ENCODE assay signal across 8 cellular contexts in the genomic region with DNA sequence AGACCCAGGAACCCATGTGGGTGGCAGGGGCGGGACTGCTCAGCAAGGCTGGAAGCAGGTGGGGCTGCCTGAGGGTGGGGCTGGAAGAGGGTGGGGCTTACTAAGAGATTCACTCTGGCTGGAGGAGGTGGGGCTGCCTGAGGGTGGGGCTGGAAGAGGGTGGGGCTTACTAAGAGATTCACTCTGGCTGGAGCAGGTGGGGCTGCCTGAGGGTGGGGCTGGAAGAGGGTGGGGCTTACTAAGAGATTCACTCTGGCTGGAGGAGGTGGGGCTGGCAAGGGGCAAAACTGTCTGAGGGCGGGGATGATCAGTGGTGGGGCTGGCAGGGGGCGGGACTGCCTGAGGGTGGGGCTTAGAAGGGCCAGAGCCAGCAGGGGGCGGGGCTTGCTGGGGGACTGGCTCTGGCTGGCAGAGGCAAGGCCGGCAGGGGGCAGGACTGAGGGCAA.
A peak's percentile ranks its signal among the peaks of the same experiment; 100 is the strongest.
DNase-seq lines count a peak whose midpoint lies in the region; ATAC-seq and TF ChIP-seq lines count a peak whose summit lies in the region.
"Not testable (repeated sequence)": the region's sequence is repeated elsewhere in the genome, so short reads cannot be mapped to it uniquely, and the experiment has no call there.

No MANE protein-coding gene starts in this region.

- H3K9me2 ChIP-seq in PC-9 (ENCODE audit: insufficient read depth), result not testable (repeated sequence)

- not testable (repeated sequence) for H3K4me1 ChIP-seq in DND-41 (ENCODE audit: insufficient read depth, low read length); PC-9 (replicated peaks; ENCODE audit: insufficient read depth); right cardiac atrium (ENCODE audit: control insufficient read depth, insufficient read depth, low read length); transverse colon

- H3K9me3 Mint-ChIP-seq in activated CD4-positive, alpha-beta T cell treated with anti-CD3 and anti-CD28 coated beads, Interleukin-2, amount 10 ng/mL, durations not matched to agents 24 days and 14 days; activated naive CD4-positive, alpha-beta T cell treated with anti-CD3 and anti-CD28 coated beads for 36 hours; nephron progenitor cell: not testable (repeated sequence)

- H3K79me2 ChIP-seq in DND-41 (ENCODE audit: insufficient read depth, low read length); PC-9 (ENCODE audit: low read depth): not testable (repeated sequence)

- intact Hi-C loops in PC-9 (cut with micrococcal nuclease; ENCODE audit: unreplicated experiment); activated CD4-positive, alpha-beta T cell treated with anti-CD3 and anti-CD28 coated beads, Interleukin-2, amount 10 ng/mL, durations not matched to agents 24 days and 14 days (cut with micrococcal nuclease); activated naive CD4-positive, alpha-beta T cell treated with anti-CD3 and anti-CD28 coated beads for 36 hours (cut with micrococcal nuclease); right cardiac atrium (cut with DNase I); transverse colon (cut with DNase I; ENCODE audit: low total_unique reads): not testable (repeated sequence)

- not testable (repeated sequence) for TF ChIP-seq POLR2A in transverse colon (IDR thresholded peaks at IDR 0.05)

- not testable (repeated sequence) for H3K27ac ChIP-seq in DND-41 (ENCODE audit: low read length); PC-9; right cardiac atrium (ENCODE audit: low read length); transverse colon

- H3K36me3 Mint-ChIP-seq in activated CD4-positive, alpha-beta T cell treated with anti-CD3 and anti-CD28 coated beads, Interleukin-2, amount 10 ng/mL, durations not matched to agents 24 days and 14 days (ENCODE audit: low read depth); activated naive CD4-positive, alpha-beta T cell treated with anti-CD3 and anti-CD28 coated beads for 36 hours (ENCODE audit: low read depth); nephron progenitor cell (ENCODE audit: low read depth): not testable (repeated sequence)

- TF ChIP-seq EP300 in transverse colon (IDR thresholded peaks at IDR 0.05; ENCODE audit: low read depth), result not testable (repeated sequence)

- H4K20me1 ChIP-seq in DND-41 (ENCODE audit: insufficient read depth, low read length); PC-9 (ENCODE audit: insufficient read depth): not testable (repeated sequence)

- POLR2A ChIA-PET in PC-9 (lab: Charles Lee; ENCODE audit: unreplicated experiment), result not testable (repeated sequence)

- H3K4me3 ChIP-seq in DND-41 (ENCODE audit: low read depth in 1 of 2, low read length in 2 of 2); MG63; PC-9; right cardiac atrium (ENCODE audit: low read length); transverse colon: not testable (repeated sequence)

- not testable (repeated sequence) for H3K4me3 Mint-ChIP-seq in activated CD4-positive, alpha-beta T cell treated with anti-CD3 and anti-CD28 coated beads, Interleukin-2, amount 10 ng/mL, durations not matched to agents 24 days and 14 days; activated naive CD4-positive, alpha-beta T cell treated with anti-CD3 and anti-CD28 coated beads for 36 hours; nephron progenitor cell

- 46% methylated on average over 4 of the region's 5 CpGs for WGBS in right cardiac atrium
- WGBS in transverse colon (ENCODE audit: low coverage in 1 of 2), 2 donors, result no CpG with 5 or more reads among the region's 5 CpGs

- not testable (repeated sequence) for H3K4me2 ChIP-seq in DND-41 (ENCODE audit: insufficient read depth, low read length); PC-9

- H3F3A ChIP-seq in PC-9 (ENCODE audit: insufficient read depth, low read depth), result not testable (repeated sequence)

- H3K36me3 ChIP-seq in DND-41 (ENCODE audit: insufficient read depth, low read length); MG63; PC-9 (ENCODE audit: low read depth); transverse colon: not testable (repeated sequence)

- not testable (repeated sequence) for H3K4me1 Mint-ChIP-seq in activated CD4-positive, alpha-beta T cell treated with anti-CD3 and anti-CD28 coated beads, Interleukin-2, amount 10 ng/mL, durations not matched to agents 24 days and 14 days; activated naive CD4-positive, alpha-beta T cell treated with anti-CD3 and anti-CD28 coated beads for 36 hours (ENCODE audit: low read depth)
- peaks cover 17% of the 10 kb centered on the region for H3K4me1 Mint-ChIP-seq in nephron progenitor cell

- ATAC-seq in DND-41 (ENCODE audit: insufficient read depth, low read depth) (peak; percentile 85), right cardiac atrium (peak; percentile 51 to 66)

- H3K9me3 ChIP-seq in DND-41 (ENCODE audit: insufficient read depth, low read length, severe bottlenecking); MG63; PC-9 (ENCODE audit: insufficient read depth, low read depth); right cardiac atrium (ENCODE audit: control insufficient read depth, low read length); transverse colon: not testable (repeated sequence)

- DNase-seq in DND-41 (peak; percentile 78), MG63 (peak; percentile 55), PC-9 (peak; percentile 51 to 66), right cardiac atrium (peak in 1 of 3 donors; percentile 18), nephron progenitor cell (peak; percentile 28), transverse colon (peak; percentile 22)
- peak; percentile 60 for DNase-seq in activated CD4-positive, alpha-beta T cell treated with anti-CD3 and anti-CD28 coated beads, Interleukin-2, amount 10 ng/mL, durations not matched to agents 24 days and 14 days
- peak; percentile 25 for DNase-seq in activated naive CD4-positive, alpha-beta T cell treated with anti-CD3 and anti-CD28 coated beads for 36 hours

- H3K27ac Mint-ChIP-seq in activated CD4-positive, alpha-beta T cell treated with anti-CD3 and anti-CD28 coated beads, Interleukin-2, amount 10 ng/mL, durations not matched to agents 24 days and 14 days; activated naive CD4-positive, alpha-beta T cell treated with anti-CD3 and anti-CD28 coated beads for 36 hours; nephron progenitor cell: not testable (repeated sequence)

- BruUV-seq in PC-9 (replicated peaks; lab: Mats Ljungman, UMichigan), result not testable (repeated sequence)

- TF ChIP-seq CTCF in DND-41 (IDR thresholded peaks at IDR 0.05; ENCODE audit: borderline replicate concordance, extremely low read depth, low read length, poor library complexity, severe bottlenecking); PC-9 (conservative IDR thresholded peaks at IDR 0.05); nephron progenitor cell (IDR thresholded peaks at IDR 0.05); transverse colon (IDR thresholded peaks at IDR 0.05): not testable (repeated sequence)

- H3K9ac ChIP-seq in DND-41 (ENCODE audit: low read depth, low read length), result not testable (repeated sequence)

- not testable (repeated sequence) for H2AFZ ChIP-seq in DND-41 (ENCODE audit: low read depth, low read length); PC-9

- not testable (repeated sequence) for H3K27me3 ChIP-seq in DND-41 (ENCODE audit: insufficient read depth, low read length, poor library complexity); MG63; PC-9 (ENCODE audit: insufficient read depth, low read depth); right cardiac atrium (ENCODE audit: control insufficient read depth, insufficient read depth); transverse colon

- H3K27me3 Mint-ChIP-seq in activated CD4-positive, alpha-beta T cell treated with anti-CD3 and anti-CD28 coated beads, Interleukin-2, amount 10 ng/mL, durations not matched to agents 24 days and 14 days, result peaks cover 11% of the 10 kb centered on the region
- not testable (repeated sequence) for H3K27me3 Mint-ChIP-seq in activated naive CD4-positive, alpha-beta T cell treated with anti-CD3 and anti-CD28 coated beads for 36 hours (ENCODE audit: low read depth)
- peaks cover 13% of the 10 kb centered on the region for H3K27me3 Mint-ChIP-seq in nephron progenitor cell (ENCODE audit: low read depth, poor library complexity)

- CTCF ChIA-PET in PC-9 (lab: Charles Lee); activated naive CD4-positive, alpha-beta T cell treated with anti-CD3 and anti-CD28 coated beads for 36 hours (lab: Charles Lee): not testable (repeated sequence)

- in situ Hi-C loops in transverse colon (cut with MboI; ENCODE audit: low pct_ligation_motif_present in 1 of 4, low pct_unique_long_range_greater_than_20kb in 1 of 4, low sequenced_read_pairs in 3 of 4), result not testable (repeated sequence)
